11 cellular contexts compared by ENCODE assay signal in genomic region chr12:49341777-49342065, GRCh38. TPM values are rescaled to one million over a fixed set of nuclear protein-coding genes. Genes with fewer than 3 reads are reported as not detected.
DNase-seq lines count a peak whose midpoint lies in the region; ATAC-seq and TF ChIP-seq lines count a peak whose summit lies in the region.
"Had no signal": no experiment of that assay in that cellular context is flagged by ENCODE, and none has a peak within 500 bp of the region (broad histone marks: within the 10 kb centered on the region; RNA-seq: fewer than 3 reads in every experiment).

No MANE protein-coding gene starts in this region.

- TF ChIP-seq EP300 in upper lobe of left lung (IDR thresholded peaks at IDR 0.05): no peak

- no peak overlapping the region for H3K4me3 Mint-ChIP-seq in MCF 10A (ENCODE audit: unreplicated experiment)
- H3K4me3 Mint-ChIP-seq in chondrocyte (ENCODE audit: unreplicated experiment): peak overlapping the region; percentile 65

- no peak for DNase-seq in breast epithelium (ENCODE audit: low spot score in 2 of 2)
- DNase-seq in MCF 10A (ENCODE audit: unreplicated experiment): no peak
- no peak for DNase-seq in chondrocyte (ENCODE audit: low spot score)
- DNase-seq in upper lobe of left lung: peak; percentile 19 to 85
- no peak for DNase-seq in stimulated activated CD8-positive, alpha-beta memory T cell treated with anti-CD3 and anti-CD28 coated beads, Interleukin-4, amount 100 ng/mL, for 48 hours
- no peak for DNase-seq in GM19238 (ENCODE audit: insufficient read length, low spot score)
- DNase-seq: cortex of kidney had no signal

- intact Hi-C loops in breast epithelium (cut with DNase I; ENCODE audit: low total_unique reads): loop anchor here (10.0 kb wide), 1 partner anchor 173 kb away; no protein-coding TSS in a partner anchor
- intact Hi-C loops in MCF 10A (cut with micrococcal nuclease): no loop called here

- no peak overlapping the region for H3K27ac ChIP-seq in breast epithelium
- no peak overlapping the region for H3K27ac ChIP-seq in upper lobe of left lung

- 33 to 34% methylated on average over 13 to 21 of the region's 21 CpGs for WGBS in upper lobe of left lung, 2 donors

- peaks cover 11 to 24% of the 10 kb centered on the region in 2 donors for H3K27me3 ChIP-seq in breast epithelium
- peaks cover 85% of the 10 kb centered on the region for H3K27me3 ChIP-seq in mononuclear cell (ENCODE audit: insufficient read depth, low read length)
- peaks cover 4 to 55% (median 37%) of the 10 kb centered on the region in 4 donors for H3K27me3 ChIP-seq in upper lobe of left lung

- no peak for TF ChIP-seq CTCF in breast epithelium (IDR thresholded peaks at IDR 0.05)
- TF ChIP-seq CTCF in MCF 10A (IDR thresholded peaks at IDR 0.05; ENCODE audit: unreplicated experiment): no peak
- no peak for TF ChIP-seq CTCF in chondrocyte (IDR thresholded peaks at IDR 0.05)
- no peak for TF ChIP-seq CTCF in upper lobe of left lung (IDR thresholded peaks at IDR 0.05)

- CTCF ChIA-PET in MCF 10A (lab: Yijun Ruan, JAX): interaction anchor here (0.6 to 1.8 kb wide), 8 partner anchors 16 to 606 kb away, joined by 3 to 13 read pairs (median 3); no protein-coding TSS in a partner anchor

- POLR2A ChIA-PET in MCF 10A (lab: Yijun Ruan, JAX): interaction anchor here (1.3 kb wide), 1 partner anchor 19 kb away, joined by 4 read pairs; the partner anchor contains the start of gene TROAP

- H3K27me3 Mint-ChIP-seq in MCF 10A (ENCODE audit: insufficient read depth, unreplicated experiment) (peaks cover 39% of the 10 kb centered on the region), chondrocyte (ENCODE audit: low read depth) (peaks cover 24% of the 10 kb centered on the region)

- BruUV-seq in MCF 10A (replicated peaks; lab: Mats Ljungman, UMichigan): no TSS peak

- H3K4me1 ChIP-seq in breast epithelium (peaks cover 9 to 16% of the 10 kb centered on the region in 2 donors), mononuclear cell (ENCODE audit: insufficient read depth, low read length) (peaks cover 49% of the 10 kb centered on the region), upper lobe of left lung (peaks cover 45 to 53% (median 50%) of the 10 kb centered on the region in 4 donors)

- no peaks in the 10 kb centered on the region for H3K36me3 ChIP-seq in breast epithelium
- H3K36me3 ChIP-seq in upper lobe of left lung: no peaks in the 10 kb centered on the region

- H3K27ac Mint-ChIP-seq in MCF 10A (ENCODE audit: low read depth, unreplicated experiment) (no peak overlapping the region), chondrocyte (ENCODE audit: unreplicated experiment) (no peak overlapping the region)
- H3K27ac Mint-ChIP-seq: activated naive CD4-positive, alpha-beta T cell treated with anti-CD3 and anti-CD28 coated beads, Interleukin-2, amount 10 ng/mL, durations not matched to agents 7 days and 5 days had no signal

- TF ChIP-seq POLR2A in breast epithelium (IDR thresholded peaks at IDR 0.05): no peak
- TF ChIP-seq POLR2A in upper lobe of left lung (IDR thresholded peaks at IDR 0.05): no peak

- H3K36me3 Mint-ChIP-seq in MCF 10A (ENCODE audit: insufficient read depth, unreplicated experiment) (no peaks in the 10 kb centered on the region), chondrocyte (ENCODE audit: low read depth) (no peaks in the 10 kb centered on the region)
- H3K36me3 Mint-ChIP-seq: activated naive CD4-positive, alpha-beta T cell treated with anti-CD3 and anti-CD28 coated beads, Interleukin-2, amount 10 ng/mL, durations not matched to agents 7 days and 5 days had no signal

- H3K9me3 ChIP-seq in breast epithelium (no peaks in the 10 kb centered on the region), mononuclear cell (ENCODE audit: low read depth, low read length) (no peaks in the 10 kb centered on the region), upper lobe of left lung (no peaks in the 10 kb centered on the region)

- H3K4me1 Mint-ChIP-seq in MCF 10A (ENCODE audit: insufficient read depth, unreplicated experiment) (peaks cover 17% of the 10 kb centered on the region), chondrocyte (ENCODE audit: low read depth) (peaks cover 43% of the 10 kb centered on the region)

- H3K4me3 ChIP-seq in breast epithelium: peak overlapping the region; percentile 41 to 63 (median 42)
- H3K4me3 ChIP-seq in mononuclear cell (ENCODE audit: low read length): peak overlapping the region; percentile 26
- H3K4me3 ChIP-seq in upper lobe of left lung: peak overlapping the region in 3 of 4 donors; percentile 41 to 48 (median 43)

- H3K9me3 Mint-ChIP-seq in MCF 10A (ENCODE audit: unreplicated experiment) (no peaks in the 10 kb centered on the region), chondrocyte (ENCODE audit: low read depth) (no peaks in the 10 kb centered on the region)
- H3K9me3 Mint-ChIP-seq: activated naive CD4-positive, alpha-beta T cell treated with anti-CD3 and anti-CD28 coated beads, Interleukin-2, amount 10 ng/mL, durations not matched to agents 7 days and 5 days had no signal

- ATAC-seq in upper lobe of left lung (ENCODE audit: low FRiP score in 2 of 2): no peak
- no peak for ATAC-seq in GM18520 (IDR thresholded peaks at IDR 0.05; ENCODE audit: unreplicated experiment)

RNA-seq across cellular contexts. Expression of gene C1QL4, which starts 4.7 kb away (rescaled TPM):
- total RNA-seq in breast epithelium (under 1 TPM in 2 of 3 donors, not detected in 1; 0.33 to 0.44 TPM), MCF 10A (2022) (0.20 TPM in 1 of 2 replicates, not detected in the other), chondrocyte (0.33 to 0.60 TPM (median 0.46 TPM) in 3 replicates), mononuclear cell (0.10 TPM), upper lobe of left lung (not detected)
- total RNA-seq: glomerular endothelial cell had no signal

RNA-seq across cellular contexts. Expression of gene DNAJC22, which starts 5.0 kb away (rescaled TPM):
- total RNA-seq in breast epithelium (1 to 10 TPM in 2 of 3 donors, not detected in 1; 3.6 to 5.0 TPM), MCF 10A (2022) (0.25 and 0.33 TPM in 2 replicates), chondrocyte (0.36 to 1.1 TPM (median 0.50 TPM) in 3 replicates), mononuclear cell (not detected), upper lobe of left lung (under 1 TPM in 4 of 6 donors, not detected in 2; 0.15 to 0.59 (median 0.38) TPM)

RNA-seq across cellular contexts. Expression of gene TROAP, which starts 18.7 kb away (rescaled TPM):
- total RNA-seq in breast epithelium (1 to 10 TPM in 1 of 3 donors, under 1 TPM in 2; 0.29 to 1.8 (median 0.66) TPM), MCF 10A (2022) (30.8 and 41.9 TPM in 2 replicates), chondrocyte (4.0 to 6.5 TPM (median 6.2 TPM) in 3 replicates), mononuclear cell (0.31 TPM), upper lobe of left lung (1 to 10 TPM in 3 of 6 donors, under 1 TPM in 1, not detected in 2; 0.86 to 3.3 (median 3.0) TPM)

RNA-seq across cellular contexts. Expression of gene SPATS2, which starts 25.5 kb away (rescaled TPM):
- total RNA-seq in breast epithelium (10 to 100 TPM; 13.8 to 24.0 (median 22.0) TPM), MCF 10A (2022) (21.0 and 26.0 TPM in 2 replicates), chondrocyte (24.1 to 26.2 TPM (median 24.2 TPM) in 3 replicates), mononuclear cell (5.2 TPM), upper lobe of left lung (10 to 100 TPM in 5 of 6 donors, 1 to 10 TPM in 1; 6.2 to 33.5 (median 14.4) TPM)

RNA-seq across cellular contexts. Expression of gene PRPH, which starts 46.8 kb away (rescaled TPM):
- 1 to 10 TPM in 1 of 3 donors, under 1 TPM in 1, not detected in 1; 0.96 to 2.0 TPM for total RNA-seq in breast epithelium
- 1.4 and 2.7 TPM in 2 replicates for total RNA-seq in MCF 10A (2022)
- total RNA-seq in chondrocyte: not detected in 3 replicates
- not detected for total RNA-seq in mononuclear cell
- total RNA-seq in upper lobe of left lung: 1 to 10 TPM in 1 of 6 donors, under 1 TPM in 1, not detected in 4; 0.27 to 1.2 TPM
- total RNA-seq: glomerular endothelial cell had no signal

Comparison
In these comparisons a context has a peak if more than half of its experiments do, and no peak if none do; other contexts are left out.
1. DNase-seq: peak in upper lobe of left lung (2 of 2); none in breast epithelium (0 of 2), MCF 10A (single experiment), chondrocyte (single experiment), stimulated activated CD8-positive, alpha-beta memory T cell treated with anti-CD3 and anti-CD28 coated beads, Interleukin-4, amount 100 ng/mL, for 48 hours (single experiment) and GM19238 (single experiment).
2. Peak in every context shown above with its lines, with median percentiles within 50 percentile points of each other: H3K4me3 ChIP-seq.